ENCODE assay signal across 8 cellular contexts in the genomic region with DNA sequence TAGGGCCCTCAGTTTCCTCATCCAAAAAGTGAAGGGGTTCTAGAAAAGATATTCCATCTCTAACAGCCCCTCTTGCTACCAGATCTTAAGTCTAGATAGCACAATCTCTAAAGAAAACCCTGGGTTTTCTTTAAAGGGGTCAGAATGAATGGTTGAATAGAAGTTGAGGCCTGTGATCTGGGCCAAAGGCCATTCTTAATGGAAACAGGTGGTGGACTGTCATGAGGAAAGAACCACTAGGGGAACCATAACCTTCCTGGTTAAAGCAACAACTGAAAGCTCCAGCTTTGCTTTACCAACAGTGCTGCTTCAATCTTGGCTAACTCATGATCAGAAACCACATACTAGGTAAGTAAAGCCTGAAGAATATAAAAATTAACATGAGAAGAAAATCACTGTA. TPM values are rescaled to one million over a fixed set of nuclear protein-coding genes. Genes with fewer than 3 reads are reported as not detected.
DNase-seq lines count a peak whose midpoint lies in the region; ATAC-seq, FAIRE-seq and TF ChIP-seq lines count a peak whose summit lies in the region.

No MANE protein-coding gene starts in this region.

- H3K4me1 ChIP-seq in SJSA1 (replicated peaks) = peaks cover 10% of the 10 kb centered on the region

- no peak for ATAC-seq in HG02973 (IDR thresholded peaks at IDR 0.05; ENCODE audit: unreplicated experiment)

- H3K4me3 ChIP-seq in AG04450 (ENCODE audit: low read depth, low read length) (peak overlapping the region; percentile 99), SJSA1 (peak overlapping the region; percentile 68; the same call in 1 of the 2 replicates), epithelial cell of proximal tubule (ENCODE audit: low read depth, low read length) (peak overlapping the region; percentile 79), retinal pigment epithelial cell (ENCODE audit: low read length) (peak overlapping the region; percentile 84)

- FAIRE-seq in GM12892 (lab: Jason Lieb, UNC) = peak; percentile 84

- CTCF ChIA-PET in AG04450 (lab: Charles Lee) = interaction anchor here (0.6 to 1.3 kb wide), 9 partner anchors 9 to 293 kb away, joined by 3 to 10 read pairs (median 3); no protein-coding TSS in a partner anchor

- POLR2A ChIA-PET in AG04450 (lab: Yijun Ruan, JAX) = interaction anchor here (0.7 to 1.9 kb wide), 2 partner anchors 18 to 141 kb away, joined by 4 to 19 read pairs; no protein-coding TSS in a partner anchor

- TF ChIP-seq CTCF in AG04450 (IDR thresholded peaks at IDR 0.05; ENCODE audit: low read depth, low read length) (peak; percentile 59), epithelial cell of proximal tubule (conservative IDR thresholded peaks at IDR 0.05; ENCODE audit: low read depth, low read length) (peak; percentile 56), retinal pigment epithelial cell (conservative IDR thresholded peaks at IDR 0.05; ENCODE audit: low read depth, low read length) (peak; percentile 48)

- H3K27me3 ChIP-seq in AG04450 (ENCODE audit: control insufficient read depth, insufficient read depth, low read length) (no peaks in the 10 kb centered on the region), SJSA1 (replicated peaks) (no peaks in the 10 kb centered on the region)

- H3K9me3 ChIP-seq in AG04450 (ENCODE audit: control insufficient read depth, insufficient read depth, low read length) = peaks cover 3% of the 10 kb centered on the region; the same call in 1 of the 2 replicates
- H3K9me3 ChIP-seq in SJSA1 (replicated peaks) = no peaks in the 10 kb centered on the region

- DNase-seq in AG04450 (ENCODE audit: low read depth, low spot score) (no peak), GM12892 (ENCODE audit: insufficient read length) (peak; percentile 31), SJSA1 (ENCODE audit: low read depth in 1 of 2, low spot score in 2 of 2) (no peak), epithelial cell of proximal tubule (ENCODE audit: low read depth) (no peak), retinal pigment epithelial cell (ENCODE audit: low read depth) (no peak), cerebellar nuclear complex (lab: John Stamatoyannopoulos, UW) (no peak)
- DNase-seq in activated effector memory CD4-positive, alpha-beta T cell treated with Interleukin-2 at 50 U/mL for 16 hours = no peak

- H3K27ac ChIP-seq in AG04450 (ENCODE audit: low read depth, low read length) (no peak overlapping the region), SJSA1 (no peak overlapping the region)

- TF ChIP-seq POLR2A in GM12892 (IDR thresholded peaks at IDR 0.05; ENCODE audit: low read depth, low read length) = no peak

- H3K36me3 ChIP-seq in SJSA1 = peaks cover 39% of the 10 kb centered on the region

RNA-seq across cellular contexts. Expression of a gene that starts 1.8 kb away (rescaled TPM):
- polyA plus RNA-seq in AG04450 (2011; rRNA removed) = 87.2 and 87.5 TPM in 2 replicates
- 135 and 147 TPM in 2 replicates for polyA minus RNA-seq in AG04450 (2011; rRNA and poly(A)+ RNA removed)
- polyA plus RNA-seq in GM12892 (2012; ENCODE audit: missing spikeins) = 46.9 TPM
- 50.6 and 77.6 TPM in 2 replicates for total RNA-seq in SJSA1 (2014; rRNA removed; shearing (Covaris generic))
- total RNA-seq in epithelial cell of proximal tubule = 64.8 and 71.8 TPM in 2 replicates

RNA-seq across cellular contexts. Expression of a gene that starts 14.3 kb away (rescaled TPM):
- polyA plus RNA-seq in AG04450 (2011; rRNA removed) = 39.2 and 39.5 TPM in 2 replicates
- 15.6 and 17.2 TPM in 2 replicates for polyA minus RNA-seq in AG04450 (2011; rRNA and poly(A)+ RNA removed)
- 49.1 TPM for polyA plus RNA-seq in GM12892 (2012; ENCODE audit: missing spikeins)
- total RNA-seq in SJSA1 (2014; rRNA removed; shearing (Covaris generic)) = 134 and 165 TPM in 2 replicates
- total RNA-seq in epithelial cell of proximal tubule = 124 and 170 TPM in 2 replicates

RNA-seq across cellular contexts. Expression of a gene that starts 27.7 kb away (rescaled TPM):
- polyA plus RNA-seq in AG04450 (2011; rRNA removed) = 19.5 and 20.0 TPM in 2 replicates
- polyA minus RNA-seq in AG04450 (2011; rRNA and poly(A)+ RNA removed) = 28.3 and 30.4 TPM in 2 replicates
- polyA plus RNA-seq in GM12892 (2012; ENCODE audit: missing spikeins) = 20.1 TPM
- 22.9 and 34.9 TPM in 2 replicates for total RNA-seq in SJSA1 (2014; rRNA removed; shearing (Covaris generic))
- 12.3 and 27.2 TPM in 2 replicates for total RNA-seq in epithelial cell of proximal tubule

RNA-seq across cellular contexts. Expression of a gene that starts 27.8 kb away (rescaled TPM):
- polyA plus RNA-seq in AG04450 (2011; rRNA removed) = 103 and 106 TPM in 2 replicates
- 47.1 and 49.9 TPM in 2 replicates for polyA minus RNA-seq in AG04450 (2011; rRNA and poly(A)+ RNA removed)
- polyA plus RNA-seq in GM12892 (2012; ENCODE audit: missing spikeins) = 135 TPM
- total RNA-seq in SJSA1 (2014; rRNA removed; shearing (Covaris generic)) = 101 and 123 TPM in 2 replicates
- 85.6 and 89.3 TPM in 2 replicates for total RNA-seq in epithelial cell of proximal tubule

RNA-seq across cellular contexts. Expression of a gene that starts 35.4 kb away (rescaled TPM):
- not detected in 2 replicates for polyA plus RNA-seq in AG04450 (2011; rRNA removed)
- polyA minus RNA-seq in AG04450 (2011; rRNA and poly(A)+ RNA removed) = not detected in 2 replicates
- polyA plus RNA-seq in GM12892 (2012; ENCODE audit: missing spikeins) = not detected
- total RNA-seq in SJSA1 (2014; rRNA removed; shearing (Covaris generic)) = not detected in 2 replicates
- not detected in 2 replicates for total RNA-seq in epithelial cell of proximal tubule
